In genomic region chr3:128053614-128054013, GRCh38 we compare ENCODE assay signal across 8 cellular contexts. TPM values are rescaled to one million over a fixed set of nuclear protein-coding genes. Genes with fewer than 3 reads are reported as not detected.
DNase-seq lines count a peak whose midpoint lies in the region; ATAC-seq and TF ChIP-seq lines count a peak whose summit lies in the region.

No MANE protein-coding gene starts in this region.

- peaks cover 13% of the 10 kb centered on the region for H3K36me3 ChIP-seq in BJ (ENCODE audit: control insufficient read depth, insufficient read depth, low read length)

- H3K4me3 ChIP-seq in BJ (ENCODE audit: low read depth, low read length) (peak overlapping the region; percentile 99), LNCaP clone FGC (ENCODE audit: low read depth, low read length) (peak overlapping the region; percentile 68)

- POLR2A ChIA-PET in BJ (lab: Charles Lee): no interaction called here

- H3K4me1 Mint-ChIP-seq in dendritic cell treated with granulocyte-macrophage colony-stimulating factor and Interleukin-4, amounts not matched to agents 40 ng/mL and 50 ng/mL, for 4 days (ENCODE audit: low read depth): peaks cover 39% of the 10 kb centered on the region
- peaks cover 41% of the 10 kb centered on the region for H3K4me1 Mint-ChIP-seq in nephron progenitor cell

- intact Hi-C loops in dendritic cell treated with granulocyte-macrophage colony-stimulating factor and Interleukin-4, amounts not matched to agents 40 ng/mL and 50 ng/mL, for 4 days (cut with micrococcal nuclease): loop anchor here (5.0 kb wide), 2 partner anchors 381 to 456 kb away; partner anchors contain the start of genes ABTB1 and MCM2
- intact Hi-C loops in head of caudate nucleus (cut with DNase I): loop anchor here (10.0 kb wide), 1 partner anchor 561 kb away; no protein-coding TSS in a partner anchor

- H3K27ac Mint-ChIP-seq in dendritic cell treated with granulocyte-macrophage colony-stimulating factor and Interleukin-4, amounts not matched to agents 40 ng/mL and 50 ng/mL, for 4 days: peak overlapping the region; percentile 86
- no peak overlapping the region for H3K27ac Mint-ChIP-seq in nephron progenitor cell

- DNase-seq in BJ (ENCODE audit: low read depth): no peak
- no peak for DNase-seq in LNCaP clone FGC (ENCODE audit: low read depth)
- DNase-seq in nephron progenitor cell: no peak
- DNase-seq in NOMO-1 treated with dmso at 0.1 percent for 144 hours (lab: John Stamatoyannopoulos, UW; ENCODE audit: unreplicated experiment): no peak
- DNase-seq in head of caudate nucleus: no peak

- no peaks in the 10 kb centered on the region for H3K27me3 Mint-ChIP-seq in dendritic cell treated with granulocyte-macrophage colony-stimulating factor and Interleukin-4, amounts not matched to agents 40 ng/mL and 50 ng/mL, for 4 days
- H3K27me3 Mint-ChIP-seq in nephron progenitor cell (ENCODE audit: low read depth, poor library complexity): peaks cover 4% of the 10 kb centered on the region

- peak overlapping the region; percentile 35 for H3K4me3 Mint-ChIP-seq in dendritic cell treated with granulocyte-macrophage colony-stimulating factor and Interleukin-4, amounts not matched to agents 40 ng/mL and 50 ng/mL, for 4 days
- H3K4me3 Mint-ChIP-seq in nephron progenitor cell: peak overlapping the region; percentile 94

- CTCF ChIA-PET in BJ (lab: Yijun Ruan, JAX): no interaction called here

- TF ChIP-seq CTCF in BJ (IDR thresholded peaks at IDR 0.05; ENCODE audit: insufficient read depth, low read depth, low read length) (no peak), LNCaP clone FGC (IDR thresholded peaks at IDR 0.05; ENCODE audit: control insufficient read depth, extremely low read depth, insufficient read depth) (no peak), nephron progenitor cell (IDR thresholded peaks at IDR 0.05) (no peak)

- H3K36me3 Mint-ChIP-seq in dendritic cell treated with granulocyte-macrophage colony-stimulating factor and Interleukin-4, amounts not matched to agents 40 ng/mL and 50 ng/mL, for 4 days (ENCODE audit: low read depth): peaks cover 71% of the 10 kb centered on the region
- peaks cover 31% of the 10 kb centered on the region for H3K36me3 Mint-ChIP-seq in nephron progenitor cell (ENCODE audit: low read depth)

- ATAC-seq in HG03039 (IDR thresholded peaks at IDR 0.05; ENCODE audit: unreplicated experiment): no peak
- ATAC-seq in GM21717 (IDR thresholded peaks at IDR 0.05; ENCODE audit: unreplicated experiment): no peak

- no peaks in the 10 kb centered on the region for H3K9me3 Mint-ChIP-seq in dendritic cell treated with granulocyte-macrophage colony-stimulating factor and Interleukin-4, amounts not matched to agents 40 ng/mL and 50 ng/mL, for 4 days
- H3K9me3 Mint-ChIP-seq in nephron progenitor cell: no peaks in the 10 kb centered on the region

- no peaks in the 10 kb centered on the region for H3K27me3 ChIP-seq in BJ (ENCODE audit: control insufficient read depth, insufficient read depth, low read length)

RNA-seq across cellular contexts. Expression of gene SEC61A1, which starts 1.4 kb away (rescaled TPM):
- 458 and 510 TPM in 2 replicates for polyA plus RNA-seq in BJ (2011; rRNA removed)
- 407 and 730 TPM in 2 replicates for polyA minus RNA-seq in BJ (2011; rRNA and poly(A)+ RNA removed)
